Comparison of ENCODE assay signal across 8 cellular contexts in genomic region chr20:45972500-45973183, GRCh38. TPM values are rescaled to one million over a fixed set of nuclear protein-coding genes. Genes with fewer than 3 reads are reported as not detected.
DNase-seq lines count a peak whose midpoint lies in the region; ATAC-seq and TF ChIP-seq lines count a peak whose summit lies in the region.

No MANE protein-coding gene starts in this region.

- H3K9me3 Mint-ChIP-seq in endothelial cell (ENCODE audit: unreplicated experiment): no peaks in the 10 kb centered on the region

- peak overlapping the region; percentile 79 for H3K4me3 ChIP-seq in ACC112 (ENCODE audit: low read depth, low read length)
- H3K4me3 ChIP-seq in neuron (ENCODE audit: low read length): peak overlapping the region; percentile 78

- H3K27me3 Mint-ChIP-seq in endothelial cell (ENCODE audit: unreplicated experiment): peaks cover 7% of the 10 kb centered on the region

- peak overlapping the region; percentile 99 for H3K27ac Mint-ChIP-seq in endothelial cell (ENCODE audit: unreplicated experiment)

- peaks cover 5% of the 10 kb centered on the region for H3K36me3 Mint-ChIP-seq in endothelial cell (ENCODE audit: low read depth, unreplicated experiment)

- POLR2A ChIA-PET in RWPE1 (lab: Yijun Ruan, JAX; ENCODE audit: low non-redundant PET): interaction anchor here (0.6 to 1.3 kb wide), 3 partner anchors 9 to 148 kb away, joined by 3 to 4 read pairs (median 3); no protein-coding TSS in a partner anchor

- H3K9me3 ChIP-seq in neuron (ENCODE audit: low read length): no peaks in the 10 kb centered on the region

- ATAC-seq in GM19043 (IDR thresholded peaks at IDR 0.05; ENCODE audit: low read depth, unreplicated experiment): peak; percentile 80

- no peaks in the 10 kb centered on the region for H3K36me3 ChIP-seq in ACC112 (ENCODE audit: insufficient read depth, low read length)
- peaks cover 23% of the 10 kb centered on the region for H3K36me3 ChIP-seq in neuron (ENCODE audit: insufficient read depth, low read length)

- TF ChIP-seq CTCF in RWPE1 (conservative IDR thresholded peaks at IDR 0.05; ENCODE audit: low read depth) (no peak), endothelial cell (IDR thresholded peaks at IDR 0.05; ENCODE audit: unreplicated experiment) (no peak)

- peak; percentile 100 for DNase-seq in RWPE1 (ENCODE audit: low spot score)
- no peak for DNase-seq in endothelial cell (ENCODE audit: low spot score)
- DNase-seq in NK-92 (lab: John Stamatoyannopoulos, UW; ENCODE audit: unreplicated experiment): no peak
- no peak for DNase-seq in Kasumi-1 (lab: John Stamatoyannopoulos, UW)
- no peak for DNase-seq in putamen (ENCODE audit: low spot score)

- H2AFZ ChIP-seq in ACC112 (ENCODE audit: low read length, unreplicated experiment): peak overlapping the region; percentile 73
- peak overlapping the region; percentile 72 for H2AFZ ChIP-seq in neuron (ENCODE audit: low read depth, low read length)

- peak overlapping the region; percentile 96 for H3K27ac ChIP-seq in ACC112 (ENCODE audit: low read depth, low read length)
- H3K27ac ChIP-seq in RWPE1: peak overlapping the region; percentile 99

- H3K4me1 Mint-ChIP-seq in endothelial cell (ENCODE audit: unreplicated experiment): peaks cover 11% of the 10 kb centered on the region

- CTCF ChIA-PET in RWPE1 (lab: Yijun Ruan, JAX): interaction anchor here (0.6 to 7.4 kb wide), 6 partner anchors 14 to 624 kb away, joined by 3 to 79 read pairs (median 4); no protein-coding TSS in a partner anchor

- H3K4me1 ChIP-seq in ACC112 (ENCODE audit: control insufficient read depth, insufficient read depth, low read length, unreplicated experiment) (peaks cover 24% of the 10 kb centered on the region), neuron (ENCODE audit: insufficient read depth, low read length) (peaks cover 12% of the 10 kb centered on the region)

- H3K27me3 ChIP-seq in ACC112 (ENCODE audit: insufficient read depth, low read length) (no peaks in the 10 kb centered on the region), neuron (ENCODE audit: insufficient read depth, low read length) (no peaks in the 10 kb centered on the region)

- H3K4me3 Mint-ChIP-seq in endothelial cell (ENCODE audit: unreplicated experiment): peak overlapping the region; percentile 93

- H3K79me2 ChIP-seq in ACC112 (ENCODE audit: control insufficient read depth, insufficient read depth, low read length, unreplicated experiment): peaks cover 20% of the 10 kb centered on the region

RNA-seq across cellular contexts. Expression of gene ZNF335, which starts 0.6 kb away (rescaled TPM):
- 22.9 TPM for total RNA-seq in endothelial cell (ENCODE audit: unreplicated experiment)

RNA-seq across cellular contexts. Expression of gene MMP9, which starts 36.1 kb away (rescaled TPM):
- total RNA-seq in endothelial cell (ENCODE audit: unreplicated experiment): 9.7 TPM

RNA-seq across cellular contexts. Expression of gene PCIF1, which starts 38.2 kb away (rescaled TPM):
- total RNA-seq in endothelial cell (ENCODE audit: unreplicated experiment): 34.8 TPM

RNA-seq across cellular contexts. Expression of gene SLC12A5, which starts 56.4 kb away (rescaled TPM):
- total RNA-seq in endothelial cell (ENCODE audit: unreplicated experiment): 8.8 TPM
